In the genomic region with DNA sequence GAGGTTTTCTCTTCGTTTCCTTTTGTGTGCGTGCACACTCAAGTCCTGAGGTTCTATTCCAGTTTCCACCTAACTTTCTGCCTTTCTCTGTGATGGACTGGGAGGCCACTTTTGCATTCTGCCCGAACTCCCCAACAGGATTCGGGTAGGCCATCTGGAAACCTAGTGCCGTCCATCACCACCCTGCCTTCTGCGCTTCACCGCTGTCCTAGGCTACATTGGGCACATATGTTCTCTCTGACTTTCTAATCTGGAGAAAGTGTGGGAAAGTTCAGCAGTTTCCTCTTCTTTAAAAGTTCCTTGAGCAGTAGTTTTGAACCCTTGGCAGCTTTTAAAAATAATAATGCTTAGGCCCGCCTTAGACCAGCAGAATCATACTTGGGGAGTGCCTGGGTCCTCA, we compare ENCODE assay signal across 1 cellular context.
TF ChIP-seq lines count a peak whose summit lies in the region.

No MANE protein-coding gene starts in this region.

TF ChIP-seq in HEK293, 187 proteins besides CTCF, POLR2A, EP300 and RAD21 (continued from another document):
- TF ChIP-seq, protein P1, sequence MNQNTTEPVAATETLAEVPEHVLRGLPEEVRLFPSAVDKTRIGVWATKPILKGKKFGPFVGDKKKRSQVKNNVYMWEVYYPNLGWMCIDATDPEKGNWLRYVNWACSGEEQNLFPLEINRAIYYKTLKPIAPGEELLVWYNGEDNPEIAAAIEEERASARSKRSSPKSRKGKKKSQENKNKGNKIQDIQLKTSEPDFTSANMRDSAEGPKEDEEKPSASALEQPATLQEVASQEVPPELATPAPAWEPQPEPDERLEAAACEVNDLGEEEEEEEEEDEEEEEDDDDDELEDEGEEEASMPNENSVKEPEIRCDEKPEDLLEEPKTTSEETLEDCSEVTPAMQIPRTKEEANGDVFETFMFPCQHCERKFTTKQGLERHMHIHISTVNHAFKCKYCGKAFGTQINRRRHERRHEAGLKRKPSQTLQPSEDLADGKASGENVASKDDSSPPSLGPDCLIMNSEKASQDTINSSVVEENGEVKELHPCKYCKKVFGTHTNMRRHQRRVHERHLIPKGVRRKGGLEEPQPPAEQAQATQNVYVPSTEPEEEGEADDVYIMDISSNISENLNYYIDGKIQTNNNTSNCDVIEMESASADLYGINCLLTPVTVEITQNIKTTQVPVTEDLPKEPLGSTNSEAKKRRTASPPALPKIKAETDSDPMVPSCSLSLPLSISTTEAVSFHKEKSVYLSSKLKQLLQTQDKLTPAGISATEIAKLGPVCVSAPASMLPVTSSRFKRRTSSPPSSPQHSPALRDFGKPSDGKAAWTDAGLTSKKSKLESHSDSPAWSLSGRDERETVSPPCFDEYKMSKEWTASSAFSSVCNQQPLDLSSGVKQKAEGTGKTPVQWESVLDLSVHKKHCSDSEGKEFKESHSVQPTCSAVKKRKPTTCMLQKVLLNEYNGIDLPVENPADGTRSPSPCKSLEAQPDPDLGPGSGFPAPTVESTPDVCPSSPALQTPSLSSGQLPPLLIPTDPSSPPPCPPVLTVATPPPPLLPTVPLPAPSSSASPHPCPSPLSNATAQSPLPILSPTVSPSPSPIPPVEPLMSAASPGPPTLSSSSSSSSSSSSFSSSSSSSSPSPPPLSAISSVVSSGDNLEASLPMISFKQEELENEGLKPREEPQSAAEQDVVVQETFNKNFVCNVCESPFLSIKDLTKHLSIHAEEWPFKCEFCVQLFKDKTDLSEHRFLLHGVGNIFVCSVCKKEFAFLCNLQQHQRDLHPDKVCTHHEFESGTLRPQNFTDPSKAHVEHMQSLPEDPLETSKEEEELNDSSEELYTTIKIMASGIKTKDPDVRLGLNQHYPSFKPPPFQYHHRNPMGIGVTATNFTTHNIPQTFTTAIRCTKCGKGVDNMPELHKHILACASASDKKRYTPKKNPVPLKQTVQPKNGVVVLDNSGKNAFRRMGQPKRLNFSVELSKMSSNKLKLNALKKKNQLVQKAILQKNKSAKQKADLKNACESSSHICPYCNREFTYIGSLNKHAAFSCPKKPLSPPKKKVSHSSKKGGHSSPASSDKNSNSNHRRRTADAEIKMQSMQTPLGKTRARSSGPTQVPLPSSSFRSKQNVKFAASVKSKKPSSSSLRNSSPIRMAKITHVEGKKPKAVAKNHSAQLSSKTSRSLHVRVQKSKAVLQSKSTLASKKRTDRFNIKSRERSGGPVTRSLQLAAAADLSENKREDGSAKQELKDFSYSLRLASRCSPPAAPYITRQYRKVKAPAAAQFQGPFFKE (tag by site-specific recombination; IDR thresholded peaks at IDR 0.05; ENCODE audit: borderline replicate concordance), result no peak
